ENCODE assay signal across 35 cellular contexts in genomic region chr20:33281550-33282146, GRCh38. TPM values are rescaled to one million over a fixed set of nuclear protein-coding genes. Genes with fewer than 3 reads are reported as not detected.
DNase-seq lines count a peak whose midpoint lies in the region; ATAC-seq lines count a peak whose summit lies in the region.
"Had no signal": no experiment of that assay in that cellular context is flagged by ENCODE, and none has a peak within 500 bp of the region (broad histone marks: within the 10 kb centered on the region; RNA-seq: fewer than 3 reads in every experiment).

No MANE protein-coding gene starts in this region.

- ATAC-seq in activated naive CD4-positive, alpha-beta T cell treated with anti-CD3 and anti-CD28 coated beads, Interleukin-2, amount 50 U/mL, for 72 hours, result no peak
- ATAC-seq: effector memory CD8-positive, alpha-beta T cell; left ventricle myocardium superior; T-cell had no signal

- no peaks in the 10 kb centered on the region for H3K9me3 Mint-ChIP-seq in activated naive CD4-positive, alpha-beta T cell treated with anti-CD3 and anti-CD28 coated beads, Interleukin-2, amount 50 U/mL, for 72 hours
- H3K9me3 Mint-ChIP-seq: activated naive CD8-positive, alpha-beta T cell treated with anti-CD3 and anti-CD28 coated beads, Interleukin-2, amount 10 ng/mL, durations not matched to agents 7 days and 5 days; activated T-cell treated with anti-CD3 and anti-CD28 coated beads, Interleukin-2, amount 50 U/mL, for 24 hours; effector memory CD8-positive, alpha-beta T cell; HFFc6; T-cell; type B pancreatic cell had no signal

- DNase-seq in DMS79 treated with DMSO at 0.1 percent for 48 hours (lab: John Stamatoyannopoulos, UW), result peak; percentile 15
- no peak for DNase-seq in DMS79 (lab: John Stamatoyannopoulos, UW)
- DNase-seq in NCI-H2196 treated with DMSO at 0.1 percent for 48 hours (lab: John Stamatoyannopoulos, UW; ENCODE audit: unreplicated experiment), result peak; percentile 26
- peak; percentile 16 to 85 (median 61) for DNase-seq in head of caudate nucleus
- DNase-seq in putamen (ENCODE audit: low spot score), result peak; percentile 23
- no peak for DNase-seq in cerebellar nuclear complex (lab: John Stamatoyannopoulos, UW)
- no peak for DNase-seq in activated naive CD4-positive, alpha-beta T cell treated with anti-CD3 and anti-CD28 coated beads, Interleukin-2, amount 50 U/mL, for 72 hours (ENCODE audit: low spot score in 2 of 2)
- DNase-seq in UCSD-AML1 (lab: John Stamatoyannopoulos, UW; ENCODE audit: unreplicated experiment), result no peak
- DNase-seq: 8988T; activated CD4-positive, alpha-beta T cell treated with anti-CD3 and anti-CD28 coated beads, Interleukin-2, amount 50 U/mL, for 1 hour; activated CD4-positive, CD25-positive, alpha-beta regulatory T cell; activated gamma-delta T cell; activated naive CD8-positive, alpha-beta T cell treated with anti-CD3 and anti-CD28 coated beads, Interleukin-2, amount 10 ng/mL, durations not matched to agents 7 days and 5 days; activated T-cell treated with anti-CD3 and anti-CD28 coated beads, Interleukin-2, amount 50 U/mL, for 24 hours; cortex of kidney; effector memory CD8-positive, alpha-beta T cell; GOT3; HFFc6; left ventricle myocardium superior; NCI-H1048; NCI-H2081 treated with DMSO at 0.1 percent for 48 hours; NK-92 treated with Interleukin-12 subunit alpha and Interleukin-12 subunit beta, amount 100 ng/mL, for 24 hours; stimulated activated CD4-positive, alpha-beta T cell treated with anti-CD3 and anti-CD28 coated beads, Interleukin-12 subunit alpha, Interleukin-12 subunit beta, amount 100 ng/mL, for 4 hours; stimulated activated CD4-positive, alpha-beta T cell treated with anti-CD3 and anti-CD28 coated beads, Interleukin-4, amount 100 ng/mL, for 1 hour; T-cell had no signal

- no peak overlapping the region for H3K27ac Mint-ChIP-seq in activated naive CD4-positive, alpha-beta T cell treated with anti-CD3 and anti-CD28 coated beads, Interleukin-2, amount 50 U/mL, for 72 hours
- H3K27ac Mint-ChIP-seq: activated naive CD8-positive, alpha-beta T cell treated with anti-CD3 and anti-CD28 coated beads, Interleukin-2, amount 10 ng/mL, durations not matched to agents 7 days and 5 days; activated T-cell treated with anti-CD3 and anti-CD28 coated beads, Interleukin-2, amount 50 U/mL, for 24 hours; effector memory CD8-positive, alpha-beta T cell; HFFc6; T-cell; type B pancreatic cell had no signal

- H3K36me3 Mint-ChIP-seq in activated naive CD4-positive, alpha-beta T cell treated with anti-CD3 and anti-CD28 coated beads, Interleukin-2, amount 50 U/mL, for 72 hours, result no peaks in the 10 kb centered on the region
- H3K36me3 Mint-ChIP-seq: activated naive CD8-positive, alpha-beta T cell treated with anti-CD3 and anti-CD28 coated beads, Interleukin-2, amount 10 ng/mL, durations not matched to agents 7 days and 5 days; T-cell; type B pancreatic cell had no signal

- intact Hi-C loops in head of caudate nucleus (cut with DNase I), result no loop called here

RNA-seq across cellular contexts. Expression of gene BPIFB1, which starts 1.4 kb away (rescaled TPM):
- total RNA-seq in activated naive CD4-positive, alpha-beta T cell treated with anti-CD3 and anti-CD28 coated beads, Interleukin-2, amount 50 U/mL, for 72 hours, result not detected
- total RNA-seq: activated naive CD8-positive, alpha-beta T cell treated with anti-CD3 and anti-CD28 coated beads, Interleukin-2, amount 10 ng/mL, durations not matched to agents 7 days and 5 days; astrocyte; cardiac muscle cell; Daoy; HFFc6; HT-29; left ventricle myocardium superior; mesenteric fat pad; myocyte; NCI-H460; sigmoid colon had no signal

RNA-seq across cellular contexts. Expression of gene BPIFA1, which starts 45.9 kb away (rescaled TPM):
- not detected for total RNA-seq in activated naive CD4-positive, alpha-beta T cell treated with anti-CD3 and anti-CD28 coated beads, Interleukin-2, amount 50 U/mL, for 72 hours
- total RNA-seq: activated naive CD8-positive, alpha-beta T cell treated with anti-CD3 and anti-CD28 coated beads, Interleukin-2, amount 10 ng/mL, durations not matched to agents 7 days and 5 days; astrocyte; cardiac muscle cell; Daoy; HFFc6; HT-29; left ventricle myocardium superior; mesenteric fat pad; myocyte; NCI-H460; prostate gland; sigmoid colon; T-cell had no signal

Comparison
In these comparisons a context has a peak if more than half of its experiments do, and no peak if none do; other contexts are left out.
1. DNase-seq: peak in DMS79 treated with DMSO at 0.1 percent for 48 hours (single experiment), NCI-H2196 treated with DMSO at 0.1 percent for 48 hours (single experiment), head of caudate nucleus (42 of 42) and putamen (single experiment); none in DMS79 (single experiment), cerebellar nuclear complex (0 of 2), activated naive CD4-positive, alpha-beta T cell treated with anti-CD3 and anti-CD28 coated beads, Interleukin-2, amount 50 U/mL, for 72 hours (0 of 2) and UCSD-AML1 (single experiment).